In the genomic region with DNA sequence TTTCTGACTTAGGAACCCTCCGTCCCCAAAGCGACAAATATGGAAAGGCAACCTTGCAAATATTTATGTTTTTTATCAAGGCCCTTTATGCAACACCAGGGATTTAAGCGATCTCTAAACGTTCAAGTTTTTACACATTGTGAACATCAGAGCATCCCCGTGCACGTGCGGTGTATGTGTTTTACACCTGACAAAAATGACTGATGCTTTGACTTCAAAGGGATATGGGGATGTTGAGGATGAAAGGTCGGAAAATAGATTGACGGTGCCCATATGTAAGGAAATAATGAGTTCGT, we compare ENCODE assay signal across 9 cellular contexts. TPM values are rescaled to one million over a fixed set of nuclear protein-coding genes. Genes with fewer than 3 reads are reported as not detected.
DNase-seq lines count a peak whose midpoint lies in the region; ATAC-seq and TF ChIP-seq lines count a peak whose summit lies in the region.
"Had no signal": no experiment of that assay in that cellular context is flagged by ENCODE, and none has a peak within 500 bp of the region (broad histone marks: within the 10 kb centered on the region; RNA-seq: fewer than 3 reads in every experiment).

No MANE protein-coding gene starts in this region.

- H3K9me3 Mint-ChIP-seq in activated CD8-positive, alpha-beta memory T cell treated with anti-CD3 and anti-CD28 coated beads, Interleukin-2, amount 10 ng/mL, durations not matched to agents 7 days and 5 days (ENCODE audit: low read depth), result no peaks in the 10 kb centered on the region

- CTCF ChIA-PET in activated CD8-positive, alpha-beta memory T cell treated with anti-CD3 and anti-CD28 coated beads, Interleukin-2, amount 10 ng/mL, durations not matched to agents 7 days and 5 days (lab: Charles Lee), result interaction anchor here (1.1 kb wide), 1 partner anchor 411 kb away, joined by 4 read pairs; a partner anchor contains a TSS

- peak overlapping the region; percentile 73 to 87 for H3K9ac ChIP-seq in liver (ENCODE audit: low read depth in 1 of 2, low read length in 2 of 2)

- H3K4me3 ChIP-seq in astrocyte of the cerebellum (ENCODE audit: low read depth, low read length), result peak overlapping the region; percentile 67
- H3K4me3 ChIP-seq in liver (ENCODE audit: low read depth in 1 of 3, low read length in 3 of 3), result peak overlapping the region; percentile 79 to 89 (median 87)
- H3K4me3 ChIP-seq in tibial artery, result peak overlapping the region; percentile 96

- DNase-seq in activated CD8-positive, alpha-beta memory T cell treated with anti-CD3 and anti-CD28 coated beads, Interleukin-2, amount 10 ng/mL, durations not matched to agents 7 days and 5 days, result no peak
- DNase-seq in activated CD8-positive, alpha-beta memory T cell treated with anti-CD3 and anti-CD28 coated beads, Interleukin-2, amount 50 U/mL, for 48 hours, result no peak
- DNase-seq in astrocyte of the cerebellum (ENCODE audit: low read depth), result no peak
- DNase-seq in tibial artery, result no peak
- DNase-seq in 8988T, result no peak
- DNase-seq in NCI-H2227 treated with DMSO at 0.1 percent for 48 hours (lab: John Stamatoyannopoulos, UW), result no peak
- DNase-seq in stimulated activated CD4-positive, alpha-beta T cell treated with anti-CD3 and anti-CD28 coated beads, Interleukin-15, amount 100 ng/mL, for 24 hours, result no peak
- DNase-seq: NCI-H187 treated with DMSO at 0.1 percent for 48 hours had no signal

- H3K9me3 ChIP-seq in liver (ENCODE audit: control insufficient read depth in 4 of 4, low read length in 3 of 4), result no peaks in the 10 kb centered on the region
- H3K9me3 ChIP-seq in tibial artery, result no peaks in the 10 kb centered on the region

- no peaks in the 10 kb centered on the region for H3K27me3 Mint-ChIP-seq in activated CD8-positive, alpha-beta memory T cell treated with anti-CD3 and anti-CD28 coated beads, Interleukin-2, amount 10 ng/mL, durations not matched to agents 7 days and 5 days

- peaks cover 2% of the 10 kb centered on the region for H3K36me3 Mint-ChIP-seq in activated CD8-positive, alpha-beta memory T cell treated with anti-CD3 and anti-CD28 coated beads, Interleukin-2, amount 10 ng/mL, durations not matched to agents 7 days and 5 days

- H3K4me1 ChIP-seq in liver (ENCODE audit: control insufficient read depth in 4 of 4, insufficient read depth in 4 of 4, low read length in 3 of 4), result peaks cover 2 to 27% (median 15%) of the 10 kb centered on the region in 4 donors
- peaks cover 0 to 24% (median 14%) of the 10 kb centered on the region in 4 donors for H3K4me1 ChIP-seq in tibial artery

- H3K27ac ChIP-seq in liver (ENCODE audit: low read depth in 1 of 2, low read length in 2 of 2), result peak overlapping the region; percentile 95 to 96
- peak overlapping the region; percentile 99 for H3K27ac ChIP-seq in tibial artery

- intact Hi-C loops in tibial artery (cut with DNase I; ENCODE audit: low total_unique reads), result no loop called here

- in situ Hi-C loops in astrocyte of the cerebellum (cut with HindIII; ENCODE audit: low sequenced_read_pairs), result no loop called here

- TF ChIP-seq RAD21 in liver (IDR thresholded peaks at IDR 0.05), result no peak

- TF ChIP-seq CTCF in astrocyte of the cerebellum (IDR thresholded peaks at IDR 0.05; ENCODE audit: low read depth, low read length, missing control alignments), result no peak
- no peak for TF ChIP-seq CTCF in liver (IDR thresholded peaks at IDR 0.05; ENCODE audit: low read depth, low read length, missing input control)
- TF ChIP-seq CTCF in tibial artery (IDR thresholded peaks at IDR 0.05), result no peak

- H3K36me3 ChIP-seq in liver (ENCODE audit: control insufficient read depth in 4 of 4, insufficient read depth in 3 of 4, low read depth in 1 of 4, low read length in 3 of 4) (no peaks in the 10 kb centered on the region), tibial artery (no peaks in the 10 kb centered on the region)

- no peak for ATAC-seq in activated CD8-positive, alpha-beta memory T cell treated with anti-CD3 and anti-CD28 coated beads, Interleukin-2, amount 10 ng/mL, durations not matched to agents 7 days and 5 days

- H3K4me3 Mint-ChIP-seq in activated CD8-positive, alpha-beta memory T cell treated with anti-CD3 and anti-CD28 coated beads, Interleukin-2, amount 10 ng/mL, durations not matched to agents 7 days and 5 days, result peak overlapping the region; percentile 81

- H3K4me1 Mint-ChIP-seq in activated CD8-positive, alpha-beta memory T cell treated with anti-CD3 and anti-CD28 coated beads, Interleukin-2, amount 10 ng/mL, durations not matched to agents 7 days and 5 days, result peaks cover 22% of the 10 kb centered on the region

- no peak overlapping the region for H3K27ac Mint-ChIP-seq in activated CD8-positive, alpha-beta memory T cell treated with anti-CD3 and anti-CD28 coated beads, Interleukin-2, amount 10 ng/mL, durations not matched to agents 7 days and 5 days

- 26% methylated on average over 10 of the region's 10 CpGs for WGBS in liver

- H3K27me3 ChIP-seq in liver (ENCODE audit: control insufficient read depth in 4 of 4, insufficient read depth in 4 of 4, low read length in 3 of 4), result no peaks in the 10 kb centered on the region
- no peaks in the 10 kb centered on the region for H3K27me3 ChIP-seq in tibial artery

TF ChIP-seq in liver, 16 proteins besides CTCF, POLR2A, EP300 and RAD21:
- TF ChIP-seq HNF4G (IDR thresholded peaks at IDR 0.05) (no peak), YY1 (IDR thresholded peaks at IDR 0.05) (peak; percentile 5)
TF ChIP-seq in liver: peak in this region for 1.

RNA-seq across cellular contexts. Expression of a gene that starts 0.8 kb away (rescaled TPM):
- 1 to 10 TPM; 1.5 to 1.8 TPM for total RNA-seq in activated CD8-positive, alpha-beta memory T cell treated with anti-CD3 and anti-CD28 coated beads, Interleukin-2, amount 10 ng/mL, durations not matched to agents 7 days and 5 days
- total RNA-seq in liver, result 10 to 100 TPM in 1 of 2 donors, 1 to 10 TPM in 1; 7.7 to 11.1 TPM
- 1 to 10 TPM; 3.3 to 5.0 TPM for polyA plus RNA-seq in liver

RNA-seq across cellular contexts. Expression of a gene that starts 2.0 kb away (rescaled TPM):
- 1 to 10 TPM; 7.7 to 8.4 TPM for total RNA-seq in activated CD8-positive, alpha-beta memory T cell treated with anti-CD3 and anti-CD28 coated beads, Interleukin-2, amount 10 ng/mL, durations not matched to agents 7 days and 5 days
- total RNA-seq in liver, result 1 to 10 TPM; 3.7 to 5.3 TPM
- polyA plus RNA-seq in liver, result 1 to 10 TPM; 2.2 to 4.2 TPM
